In genomic region chr15:54159044-54159443, GRCh38 we compare ENCODE assay signal across 17 cellular contexts.
DNase-seq lines count a peak whose midpoint lies in the region; ATAC-seq and TF ChIP-seq lines count a peak whose summit lies in the region.
"Had no signal": no experiment of that assay in that cellular context is flagged by ENCODE, and none has a peak within 500 bp of the region (broad histone marks: within the 10 kb centered on the region; RNA-seq: fewer than 3 reads in every experiment).

No MANE protein-coding gene starts in this region.

- peak overlapping the region; percentile 86 for H3K27ac ChIP-seq in KMS-11
- H3K27ac ChIP-seq: BLaER1 had no signal

- no peak for ATAC-seq in GM19455 (IDR thresholded peaks at IDR 0.05; ENCODE audit: unreplicated experiment)
- no peak for ATAC-seq in T-helper 17 cell
- ATAC-seq: HCT116 had no signal

- H3K9me3 ChIP-seq in T-helper 17 cell (ENCODE audit: control insufficient read depth, low read length, poor library complexity, severe bottlenecking): no peaks in the 10 kb centered on the region
- H3K9me3 ChIP-seq: BLaER1 had no signal

- H3K4me2 ChIP-seq in KMS-11: peak overlapping the region; percentile 75
- H3K4me2 ChIP-seq: BLaER1 had no signal

- no peak for TF ChIP-seq CTCF in KMS-11 (conservative IDR thresholded peaks at IDR 0.05; ENCODE audit: low read depth, low read length)
- no peak for TF ChIP-seq CTCF in fibroblast of the aortic adventitia (IDR thresholded peaks at IDR 0.05; ENCODE audit: insufficient read depth, low read length)

- H2AFZ ChIP-seq in KMS-11 (ENCODE audit: low read depth): peak overlapping the region; percentile 43; the same call in 1 of the 2 replicates

- H3K9me3 Mint-ChIP-seq in activated CD4-positive, alpha-beta T cell treated with anti-CD3 and anti-CD28 coated beads, Interleukin-2, amount 10 ng/mL, durations not matched to agents 7 days and 5 days: no peaks in the 10 kb centered on the region
- no peaks in the 10 kb centered on the region for H3K9me3 Mint-ChIP-seq in activated naive CD8-positive, alpha-beta T cell treated with anti-CD3 and anti-CD28 coated beads for 36 hours

- POLR2A ChIA-PET in activated CD4-positive, alpha-beta T cell treated with anti-CD3 and anti-CD28 coated beads, Interleukin-2, amount 10 ng/mL, durations not matched to agents 7 days and 5 days (lab: Charles Lee): no interaction called here

- peaks cover 90% of the 10 kb centered on the region for H3K4me1 ChIP-seq in KMS-11 (ENCODE audit: low read depth, poor library complexity, severe bottlenecking)
- H3K4me1 ChIP-seq: BLaER1 had no signal

- no peaks in the 10 kb centered on the region for H3K27me3 ChIP-seq in KMS-11 (ENCODE audit: insufficient read depth, low read depth)
- H3K27me3 ChIP-seq: BLaER1 had no signal

- peak overlapping the region; percentile 27; the same call in 1 of the 2 replicates for H3K9ac ChIP-seq in KMS-11
- H3K9ac ChIP-seq: BLaER1 had no signal

- H3K27me3 Mint-ChIP-seq in activated CD4-positive, alpha-beta T cell treated with anti-CD3 and anti-CD28 coated beads, Interleukin-2, amount 10 ng/mL, durations not matched to agents 7 days and 5 days: no peaks in the 10 kb centered on the region
- H3K27me3 Mint-ChIP-seq in activated naive CD8-positive, alpha-beta T cell treated with anti-CD3 and anti-CD28 coated beads for 36 hours: peaks cover 2% of the 10 kb centered on the region
- H3K27me3 Mint-ChIP-seq in T-helper 17 cell: no peaks in the 10 kb centered on the region
- H3K27me3 Mint-ChIP-seq: CD4-positive, alpha-beta memory T cell had no signal

- no peaks in the 10 kb centered on the region for H4K20me1 ChIP-seq in KMS-11 (ENCODE audit: insufficient read depth)
- H4K20me1 ChIP-seq: BLaER1 had no signal

- DNase-seq in RPMI8226 (peak; percentile 72), fibroblast of the aortic adventitia (ENCODE audit: low read depth) (peak; percentile 25), T-helper 17 cell (no peak)
- no peak for DNase-seq in activated CD4-positive, alpha-beta T cell treated with anti-CD3 and anti-CD28 coated beads, Interleukin-2, amount 10 ng/mL, durations not matched to agents 7 days and 5 days
- no peak for DNase-seq in activated naive CD8-positive, alpha-beta T cell treated with anti-CD3 and anti-CD28 coated beads for 36 hours
- DNase-seq: 8988T; CD4-positive, alpha-beta memory T cell; DMS79 treated with DMSO at 0.1 percent for 48 hours; GF-D8; GOT3; H7; HFFc6 had no signal

- H3K4me3 Mint-ChIP-seq in activated CD4-positive, alpha-beta T cell treated with anti-CD3 and anti-CD28 coated beads, Interleukin-2, amount 10 ng/mL, durations not matched to agents 7 days and 5 days: no peak overlapping the region
- no peak overlapping the region for H3K4me3 Mint-ChIP-seq in activated naive CD8-positive, alpha-beta T cell treated with anti-CD3 and anti-CD28 coated beads for 36 hours
- no peak overlapping the region for H3K4me3 Mint-ChIP-seq in T-helper 17 cell
- H3K4me3 Mint-ChIP-seq: CD14-positive monocyte; CD4-positive, alpha-beta memory T cell; HFFc6 had no signal

- H3K36me3 ChIP-seq in KMS-11 (ENCODE audit: insufficient read depth): no peaks in the 10 kb centered on the region
- H3K36me3 ChIP-seq: BLaER1 had no signal

- no peak overlapping the region for H3K27ac Mint-ChIP-seq in activated CD4-positive, alpha-beta T cell treated with anti-CD3 and anti-CD28 coated beads, Interleukin-2, amount 10 ng/mL, durations not matched to agents 7 days and 5 days
- no peak overlapping the region for H3K27ac Mint-ChIP-seq in activated naive CD8-positive, alpha-beta T cell treated with anti-CD3 and anti-CD28 coated beads for 36 hours
- no peak overlapping the region for H3K27ac Mint-ChIP-seq in T-helper 17 cell
- H3K27ac Mint-ChIP-seq: CD14-positive monocyte; CD4-positive, alpha-beta memory T cell; HFFc6 had no signal

- no peaks in the 10 kb centered on the region for H3K4me1 Mint-ChIP-seq in activated CD4-positive, alpha-beta T cell treated with anti-CD3 and anti-CD28 coated beads, Interleukin-2, amount 10 ng/mL, durations not matched to agents 7 days and 5 days
- no peaks in the 10 kb centered on the region for H3K4me1 Mint-ChIP-seq in activated naive CD8-positive, alpha-beta T cell treated with anti-CD3 and anti-CD28 coated beads for 36 hours
- H3K4me1 Mint-ChIP-seq in T-helper 17 cell: no peaks in the 10 kb centered on the region
- H3K4me1 Mint-ChIP-seq: CD14-positive monocyte; CD4-positive, alpha-beta memory T cell had no signal

- H3K79me2 ChIP-seq in KMS-11 (ENCODE audit: insufficient read depth, low read depth): no peaks in the 10 kb centered on the region

- CTCF ChIA-PET in activated CD4-positive, alpha-beta T cell treated with anti-CD3 and anti-CD28 coated beads, Interleukin-2, amount 10 ng/mL, durations not matched to agents 7 days and 5 days (lab: Charles Lee): interaction anchor here (0.8 kb wide), 1 partner anchor 73 kb away, joined by 3 read pairs; no protein-coding TSS in a partner anchor

- no peaks in the 10 kb centered on the region for H3K36me3 Mint-ChIP-seq in activated CD4-positive, alpha-beta T cell treated with anti-CD3 and anti-CD28 coated beads, Interleukin-2, amount 10 ng/mL, durations not matched to agents 7 days and 5 days (ENCODE audit: low read depth)
- no peaks in the 10 kb centered on the region for H3K36me3 Mint-ChIP-seq in activated naive CD8-positive, alpha-beta T cell treated with anti-CD3 and anti-CD28 coated beads for 36 hours
- no peaks in the 10 kb centered on the region for H3K36me3 Mint-ChIP-seq in T-helper 17 cell (ENCODE audit: low read depth)
- H3K36me3 Mint-ChIP-seq: CD14-positive monocyte; CD4-positive, alpha-beta memory T cell had no signal

- H3K4me3 ChIP-seq in KMS-11 (IDR thresholded peaks at IDR 0.05; ENCODE audit: insufficient read depth, low read depth, low read length) (no peak overlapping the region), fibroblast of the aortic adventitia (ENCODE audit: low read depth, low read length) (no peak overlapping the region)
- H3K4me3 ChIP-seq: BLaER1 had no signal

Comparison
In these comparisons a context has a peak if more than half of its experiments do, and no peak if none do; other contexts are left out.
1. DNase-seq: peak in RPMI8226 (single experiment) and fibroblast of the aortic adventitia (single experiment); none in activated CD4-positive, alpha-beta T cell treated with anti-CD3 and anti-CD28 coated beads, Interleukin-2, amount 10 ng/mL, durations not matched to agents 7 days and 5 days (single experiment), activated naive CD8-positive, alpha-beta T cell treated with anti-CD3 and anti-CD28 coated beads for 36 hours (single experiment) and T-helper 17 cell (0 of 3).